ENCODE assay signal across 27 cellular contexts in the genomic region with DNA sequence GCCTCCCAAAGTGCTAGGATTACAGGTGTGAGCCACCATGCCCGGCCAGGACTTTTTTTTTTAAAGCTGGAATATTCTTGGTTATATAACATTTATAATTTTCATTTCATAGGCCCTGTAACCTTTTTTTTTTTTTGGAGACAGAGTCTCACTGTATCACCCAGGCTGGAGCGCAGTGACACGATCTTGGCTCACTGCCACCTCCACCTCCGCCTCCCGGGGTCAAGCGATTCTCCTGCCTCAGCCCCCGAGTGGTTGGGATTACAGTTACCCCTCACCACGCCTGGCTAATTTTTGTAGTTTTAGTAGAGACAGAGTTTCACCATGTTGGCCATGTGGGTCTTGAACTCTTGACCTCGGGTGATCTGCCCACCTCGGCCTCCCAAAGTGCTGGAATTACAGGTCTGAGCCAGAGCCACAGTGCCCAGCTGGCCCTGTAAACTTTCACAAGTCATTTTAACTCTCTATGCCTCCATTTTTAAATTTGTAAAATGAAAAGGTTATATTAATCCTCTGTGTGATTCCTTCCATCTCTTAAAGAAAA. TPM values are rescaled to one million over a fixed set of nuclear protein-coding genes. Genes with fewer than 3 reads are reported as not detected.
A peak's percentile ranks its signal among the peaks of the same experiment; 100 is the strongest.
DNase-seq lines count a peak whose midpoint lies in the region; ATAC-seq, FAIRE-seq and TF ChIP-seq lines count a peak whose summit lies in the region.
"Had no signal": no experiment of that assay in that cellular context is flagged by ENCODE, and none has a peak within 500 bp of the region (broad histone marks: within the 10 kb centered on the region; RNA-seq: fewer than 3 reads in every experiment).

No MANE protein-coding gene starts in this region.

- TF ChIP-seq CTCF in HEK293 (tag by site-specific recombination; IDR thresholded peaks at IDR 0.05) (no peak), K562 (IDR thresholded peaks at IDR 0.05 in 2 of 3, conservative IDR thresholded peaks at IDR 0.05 in 1 of 3; ENCODE audit: insufficient read depth in 2 of 3, low read depth in 1 of 3, low read length in 3 of 3) (no peak), psoas muscle (IDR thresholded peaks at IDR 0.05) (no peak)

- ATAC-seq in K562 (peak; percentile 77), right cardiac atrium (peak in 1 of 2 donors; percentile 23), psoas muscle (no peak), GM21390 (IDR thresholded peaks at IDR 0.05; ENCODE audit: unreplicated experiment) (no peak), GM18858 (IDR thresholded peaks at IDR 0.05; ENCODE audit: unreplicated experiment) (no peak), HG03039 (IDR thresholded peaks at IDR 0.05; ENCODE audit: unreplicated experiment) (no peak), HG03378 (IDR thresholded peaks at IDR 0.05; ENCODE audit: unreplicated experiment) (no peak)
- ATAC-seq: A549 had no signal

- intact Hi-C loops in K562 (cut with micrococcal nuclease) (no loop called here), right cardiac atrium (cut with DNase I) (no loop called here), psoas muscle (cut with DNase I) (no loop called here)

- no peaks in the 10 kb centered on the region for H4K20me1 ChIP-seq in K562 (replicated peaks; ENCODE audit: control insufficient read depth, insufficient read depth, low read length)

- peak overlapping the region in 1 of 2 experiments; percentile 73; a peak in 1 of 4 replicates for H3K9ac ChIP-seq in K562 (ENCODE audit: insufficient read depth in 1 of 2, low read depth in 2 of 2, low read length in 2 of 2)

- H3K4me1 ChIP-seq in HEK293 (ENCODE audit: control insufficient read depth, insufficient read depth, low read length) (peaks cover 7% of the 10 kb centered on the region; the same call in 1 of the 2 replicates), K562 (replicated peaks in 1 of 2; ENCODE audit: control insufficient read depth in 2 of 2, insufficient read depth in 2 of 2, low read length in 2 of 2) (peaks cover 12 to 13% of the 10 kb centered on the region in 2 experiments; a peak in 4 of 5 replicates), right cardiac atrium (ENCODE audit: control insufficient read depth, insufficient read depth, low read length) (peaks cover 4% of the 10 kb centered on the region), psoas muscle (peaks cover 47% of the 10 kb centered on the region)
- H3K4me1 ChIP-seq: BE2C, Peyer's patch, SJSA1 had no signal

- WGBS in K562 (ENCODE audit: insufficient coverage, low coverage, missing lambda C conversion rate): 20% methylated on average over 10 of the region's 10 CpGs
- WGBS in right cardiac atrium: 67% methylated on average over 10 of the region's 10 CpGs
- WGBS in psoas muscle, 3 donors: 38 to 50% (median 39%) methylated on average over 10 of the region's 10 CpGs

- TF ChIP-seq RAD21 in K562 (CRISPR knock-in tag; conservative IDR thresholded peaks at IDR 0.05 in 1 of 2, IDR thresholded peaks at IDR 0.05 in 1 of 2): no peak

- H3K27me3 ChIP-seq in K562 (ENCODE audit: control insufficient read depth in 2 of 2, insufficient read depth in 2 of 2, low read length in 2 of 2) (no peaks in the 10 kb centered on the region), right cardiac atrium (ENCODE audit: control insufficient read depth, insufficient read depth) (no peaks in the 10 kb centered on the region), psoas muscle (ENCODE audit: insufficient read depth in 3 of 3, low read length in 2 of 3) (no peaks in the 10 kb centered on the region)
- H3K27me3 ChIP-seq: BE2C, Peyer's patch, SJSA1 had no signal

- no peaks in the 10 kb centered on the region for H3K9me3 ChIP-seq in HEK293 (ENCODE audit: control insufficient read depth, insufficient read depth, low read depth, low read length)
- no peaks in the 10 kb centered on the region for H3K9me3 ChIP-seq in K562 (replicated peaks; ENCODE audit: control insufficient read depth, insufficient read depth, low read depth, low read length)
- no peaks in the 10 kb centered on the region for H3K9me3 ChIP-seq in right cardiac atrium (ENCODE audit: control insufficient read depth, low read length)
- H3K9me3 ChIP-seq in psoas muscle: no peaks in the 10 kb centered on the region
- H3K9me3 ChIP-seq: A549, BE2C, Peyer's patch, SJSA1 had no signal

- no peak overlapping the region for H3K4me3 ChIP-seq in HEK293 (ENCODE audit: low read depth, low read length)
- H3K4me3 ChIP-seq in K562: no peak overlapping the region
- H3K4me3 ChIP-seq in right cardiac atrium (ENCODE audit: low read length): no peak overlapping the region
- no peak overlapping the region for H3K4me3 ChIP-seq in psoas muscle
- H3K4me3 ChIP-seq: A549, Peyer's patch, SJSA1 had no signal

- BruUV-seq in K562 (replicated peaks; lab: Mats Ljungman, UMichigan): no TSS peak

- peaks cover 18% of the 10 kb centered on the region; the same call in 1 of the 3 replicates for H3K79me2 ChIP-seq in K562 (ENCODE audit: control insufficient read depth, insufficient read depth, low read length)

- H3K9me1 ChIP-seq in K562 (ENCODE audit: control insufficient read depth, insufficient read depth, low read length): no peaks in the 10 kb centered on the region

- peak in 1 of 4 experiments; percentile 69 for DNase-seq in K562 (ENCODE audit: extremely low read depth in 1 of 4, low spot score in 3 of 4)
- peak in 1 of 3 donors; percentile 66 for DNase-seq in right cardiac atrium
- DNase-seq in psoas muscle: no peak
- DNase-seq: BE2C, EL, GF-D8, H7, HFFc6, IMR-90, Karpas-422, MV-4-11, NCI-H1105 treated with DMSO at 0.1 percent for 48 hours, NCI-H2081, NCI-H2171, NCI-H345, NCI-H524, NCI-H82, Peyer's patch had no signal

- in situ Hi-C loops in K562 (cut with MboI): no loop called here

- CTCF ChIA-PET in HEK293 (lab: Yijun Ruan, JAX): interaction anchor here (1.0 to 1.7 kb wide), 3 partner anchors 10 to 86 kb away, joined by 4 to 6 read pairs (median 5); no protein-coding TSS in a partner anchor
- CTCF ChIA-PET in K562 (lab: Yijun Ruan, JAX; ENCODE audit: low intra/inter-chr PET ratio): interaction anchor here (0.6 kb wide), 2 partner anchors 65 to 378 kb away, joined by 3 to 5 read pairs; no protein-coding TSS in a partner anchor

- no peak for TF ChIP-seq POLR2A in K562 (conservative IDR thresholded peaks at IDR 0.05)

- H3K36me3 ChIP-seq in HEK293 (ENCODE audit: control insufficient read depth in 2 of 2, insufficient read depth in 1 of 2, low read length in 2 of 2) (peaks cover 0 to 4% of the 10 kb centered on the region in 2 experiments; a peak in 1 of 3 replicates), K562 (ENCODE audit: control insufficient read depth, insufficient read depth, low read length) (no peaks in the 10 kb centered on the region; the same call in 2 of the 3 replicates), psoas muscle (ENCODE audit: insufficient read depth in 1 of 2, low read depth in 1 of 2) (no peaks in the 10 kb centered on the region)
- H3K36me3 ChIP-seq: BE2C, Peyer's patch, SJSA1 had no signal

- POLR2A ChIA-PET in HEK293 (lab: Yijun Ruan, JAX) (interaction anchor here (0.7 kb wide), 1 partner anchor 42 kb away, joined by 3 read pairs; no protein-coding TSS in a partner anchor), K562 (lab: Yijun Ruan, JAX) (interaction anchor here (0.6 to 2.4 kb wide), 7 partner anchors 9 to 717 kb away, joined by 3 to 15 read pairs (median 5); no protein-coding TSS in a partner anchor)

- no peak for TF ChIP-seq EP300 in K562 (IDR thresholded peaks at IDR 0.05; ENCODE audit: low read length)

- no peak overlapping the region for H3K27ac ChIP-seq in HEK293 (ENCODE audit: extremely low read depth, low read depth, low read length)
- no peak overlapping the region for H3K27ac ChIP-seq in K562 (ENCODE audit: extremely low read depth, low read depth, low read length)
- H3K27ac ChIP-seq in right cardiac atrium (ENCODE audit: low read length): peak overlapping the region; percentile 30
- peak overlapping the region; percentile 80 for H3K27ac ChIP-seq in psoas muscle
- H3K27ac ChIP-seq: A549, Peyer's patch, SJSA1 had no signal

- H2AFZ ChIP-seq in K562 (ENCODE audit: low read depth, low read length): no peak overlapping the region; the same call in 1 of the 2 replicates

- no peak for FAIRE-seq in K562 (lab: Jason Lieb, UNC)
- FAIRE-seq: A549, D721Med, HTR-8/SVneo had no signal

- no peak overlapping the region; the same call in 1 of the 2 replicates for H3K4me2 ChIP-seq in K562 (ENCODE audit: insufficient read depth, low read length)
- H3K4me2 ChIP-seq: A549 had no signal

RNA-seq across cellular contexts. Expression of a gene that starts 12.7 kb away (rescaled TPM):
- 36.6 and 41.8 TPM in 2 replicates for total RNA-seq in K562 (2011; cell fraction: chromatin; rRNA removed; ENCODE audit: low replicate concordance)
- 10.1 and 12.7 TPM in 2 replicates for total RNA-seq in K562 (2011; cell fraction: nucleolus; rRNA removed)
- total RNA-seq in K562 (2011; cell fraction: nucleoplasm; rRNA removed): 13.9 and 15.3 TPM in 2 replicates
- total RNA-seq in K562 (2014; rRNA removed) (12.2 and 15.7 TPM in 2 replicates), K562 (2014; rRNA removed; fragmentation: Illumina TruSeq; extraction: Trizol) (22.2 and 24.5 TPM in 2 replicates), K562 (2015; rRNA removed; fragmentation: Illumina TruSeq; extraction: Trizol) (18.7 and 21.0 TPM in 2 replicates), K562 (2021) (19.7 and 20.4 TPM in 2 replicates), right cardiac atrium (10 to 100 TPM; 41.9 to 58.7 (median 54.7) TPM), psoas muscle (100 to 1,000 TPM in 2 of 4 donors, 10 to 100 TPM in 2; 72.0 to 152 (median 97.1) TPM)
- polyA plus RNA-seq in K562 (2011; rRNA removed) (18.1 and 18.4 TPM in 2 replicates), K562 (2014; fragmentation: Illumina TruSeq; extraction: Trizol) (8.5 and 9.2 TPM in 2 replicates), K562 (2014; fragmentation: Nextera tagmentation; extraction: Ambion mirVana) (1 to 10 TPM; 4.9 to 6.1 TPM), K562 (2014; rRNA removed) (7.9 and 8.8 TPM in 2 replicates), right cardiac atrium (17.8 TPM), psoas muscle (10 to 100 TPM; 11.4 to 91.0 (median 24.4) TPM)
- polyA plus RNA-seq in K562 (2011; cell fraction: cytosol; rRNA removed): 6.6 and 10.7 TPM in 2 replicates
- polyA plus RNA-seq in K562 (2011; cell fraction: nucleus; rRNA removed): 4.6 and 6.0 TPM in 2 replicates
- polyA plus RNA-seq in K562 (2012): 6.2 and 6.5 TPM in 2 replicates
- polyA minus RNA-seq in K562 (2011; rRNA and poly(A)+ RNA removed): 43.7 and 54.2 TPM in 2 replicates
- polyA minus RNA-seq in K562 (2011; cell fraction: cytosol; rRNA and poly(A)+ RNA removed): 13.9 and 15.0 TPM in 2 replicates
- 11.4 and 26.4 TPM in 2 replicates for polyA minus RNA-seq in K562 (2011; cell fraction: nucleus; rRNA and poly(A)+ RNA removed)

RNA-seq across cellular contexts. Expression of a gene that starts 40.8 kb away (rescaled TPM):
- 16.7 and 21.2 TPM in 2 replicates for total RNA-seq in K562 (2011; cell fraction: chromatin; rRNA removed; ENCODE audit: low replicate concordance)
- 11.3 and 11.4 TPM in 2 replicates for total RNA-seq in K562 (2011; cell fraction: nucleolus; rRNA removed)
- 16.6 and 20.1 TPM in 2 replicates for total RNA-seq in K562 (2011; cell fraction: nucleoplasm; rRNA removed)
- total RNA-seq in K562 (2014; rRNA removed) (19.4 and 22.9 TPM in 2 replicates), K562 (2014; rRNA removed; fragmentation: Illumina TruSeq; extraction: Trizol) (48.8 and 50.2 TPM in 2 replicates), K562 (2015; rRNA removed; fragmentation: Illumina TruSeq; extraction: Trizol) (50.6 and 53.9 TPM in 2 replicates), K562 (2021) (59.3 and 61.3 TPM in 2 replicates), right cardiac atrium (10 to 100 TPM; 14.9 to 16.4 (median 15.5) TPM), psoas muscle (10 to 100 TPM; 25.2 to 48.8 (median 38.7) TPM)
- polyA plus RNA-seq in K562 (2011; rRNA removed) (42.7 and 51.0 TPM in 2 replicates), K562 (2014; fragmentation: Illumina TruSeq; extraction: Trizol) (37.3 and 45.9 TPM in 2 replicates), K562 (2014; fragmentation: Nextera tagmentation; extraction: Ambion mirVana) (10 to 100 TPM; 59.6 to 82.8 TPM), K562 (2014; rRNA removed) (34.2 and 43.7 TPM in 2 replicates), right cardiac atrium (6.5 TPM), psoas muscle (10 to 100 TPM; 27.4 to 41.8 (median 30.5) TPM)
- polyA plus RNA-seq in K562 (2011; cell fraction: cytosol; rRNA removed): 36.2 and 36.6 TPM in 2 replicates
- 10.2 and 11.7 TPM in 2 replicates for polyA plus RNA-seq in K562 (2011; cell fraction: nucleus; rRNA removed)
- 34.6 and 49.3 TPM in 2 replicates for polyA plus RNA-seq in K562 (2012)
- 41.9 and 45.6 TPM in 2 replicates for polyA minus RNA-seq in K562 (2011; rRNA and poly(A)+ RNA removed)
- 13.6 and 15.3 TPM in 2 replicates for polyA minus RNA-seq in K562 (2011; cell fraction: cytosol; rRNA and poly(A)+ RNA removed)
- 3.8 and 6.0 TPM in 2 replicates for polyA minus RNA-seq in K562 (2011; cell fraction: nucleus; rRNA and poly(A)+ RNA removed)

Comparison
In these comparisons a context has a peak if more than half of its experiments do, and no peak if none do; other contexts are left out.
1. H3K27ac ChIP-seq: peak in right cardiac atrium (single experiment) and psoas muscle (single experiment); none in HEK293 (single experiment) and K562 (single experiment).